ENCODE assay signal across 10 cellular contexts in genomic region chr12:54984602-54985376, GRCh38. TPM values are rescaled to one million over a fixed set of nuclear protein-coding genes. Genes with fewer than 3 reads are reported as not detected.
DNase-seq lines count a peak whose midpoint lies in the region; ATAC-seq, FAIRE-seq and TF ChIP-seq lines count a peak whose summit lies in the region.
"Had no signal": no experiment of that assay in that cellular context is flagged by ENCODE, and none has a peak within 500 bp of the region (broad histone marks: within the 10 kb centered on the region; RNA-seq: fewer than 3 reads in every experiment).

Gene TESPA1, minus strand, starts transcription at chr12:54984762. Its CDS starts 10,200 bp downstream, at chr12:54974562.

- TF ChIP-seq CTCF in ascending aorta (IDR thresholded peaks at IDR 0.05), result no peak

- intact Hi-C loops in ascending aorta (cut with DNase I), result no loop called here

- no peaks in the 10 kb centered on the region for H3K4me1 ChIP-seq in ascending aorta
- H3K4me1 ChIP-seq: parathyroid adenoma had no signal

- no peaks in the 10 kb centered on the region for H3K36me3 ChIP-seq in ascending aorta

- no peak within 1 kb of the TSS for H3K4me3 ChIP-seq in ascending aorta

- H3K27me3 ChIP-seq in ascending aorta, result no peaks in the 10 kb centered on the region

- FAIRE-seq in urothelium cell line (lab: Jason Lieb, UNC), result no peak
- FAIRE-seq: TTC549 had no signal

- peak; percentile 70 for DNase-seq in T-helper 9 cell
- DNase-seq in ascending aorta (ENCODE audit: low spot score in 2 of 2), result peak; percentile 22 to 72
- peak; percentile 54 to 77 for DNase-seq in stimulated activated CD4-positive, alpha-beta T cell treated with anti-CD3 and anti-CD28 coated beads, Interleukin-12 subunit alpha, Interleukin-12 subunit beta, amount 100 ng/mL, for 24 hours (ENCODE audit: low read depth in 2 of 2)
- DNase-seq in urothelium cell line (ENCODE audit: low spot score), result no peak
- DNase-seq in NCI-H2029 (lab: John Stamatoyannopoulos, UW), result no peak
- no peak for DNase-seq in SW480 (ENCODE audit: low spot score)

- H3K27ac ChIP-seq in ascending aorta, result no peak within 1 kb of the TSS
- H3K27ac ChIP-seq: parathyroid adenoma had no signal

- peak; percentile 94 for ATAC-seq in GM19025 (IDR thresholded peaks at IDR 0.05; ENCODE audit: low read depth, unreplicated experiment)
- peak; percentile 94 for ATAC-seq in HG03108 (IDR thresholded peaks at IDR 0.05; ENCODE audit: unreplicated experiment)

- H3K9me3 ChIP-seq in ascending aorta, result no peaks in the 10 kb centered on the region

RNA-seq across cellular contexts. Expression of gene TESPA1, which starts in this region (rescaled TPM):
- not detected for total RNA-seq in ascending aorta

Comparison
In these comparisons a context has a peak if more than half of its experiments do, and no peak if none do; other contexts are left out.
1. Peak in DNase-seq in ascending aorta; RNA of the gene not detected or under 1 TPM.
2. DNase-seq: peak in T-helper 9 cell (single experiment) and stimulated activated CD4-positive, alpha-beta T cell treated with anti-CD3 and anti-CD28 coated beads, Interleukin-12 subunit alpha, Interleukin-12 subunit beta, amount 100 ng/mL, for 24 hours (2 of 2); none in urothelium cell line (single experiment), NCI-H2029 (single experiment) and SW480 (single experiment).